ENCODE assay signal across 1 cellular context in genomic region chr21:42161401-42161956, GRCh38.
TF ChIP-seq lines count a peak whose summit lies in the region.

No MANE protein-coding gene starts in this region.

TF ChIP-seq in HepG2, 621 proteins besides CTCF, POLR2A, EP300 and RAD21 (continued from another document):
- TF ChIP-seq NONO (IDR thresholded peaks at IDR 0.05) (no peak), NONO (CRISPR knock-in tag; conservative IDR thresholded peaks at IDR 0.05) (no peak), ZNF253 (CRISPR knock-in tag; IDR thresholded peaks at IDR 0.05; ENCODE audit: borderline replicate concordance) (no peak), REPIN1 (CRISPR knock-in tag; IDR thresholded peaks at IDR 0.05; ENCODE audit: borderline replicate concordance, low read depth) (no peak), SATB2 (CRISPR knock-in tag; IDR thresholded peaks at IDR 0.05) (no peak), ZNF652 (CRISPR knock-in tag; IDR thresholded peaks at IDR 0.05; ENCODE audit: borderline replicate concordance, low read depth) (no peak), FOXC1 (CRISPR knock-in tag; IDR thresholded peaks at IDR 0.05; ENCODE audit: borderline replicate concordance) (no peak), LCORL (IDR thresholded peaks at IDR 0.05) (0 out of 2 replicates have a peak, but pooled peaks have one; percentile 29), LCORL (CRISPR knock-in tag; IDR thresholded peaks at IDR 0.05) (no peak), ZNF781 (CRISPR knock-in tag; IDR thresholded peaks at IDR 0.05; ENCODE audit: borderline replicate concordance, not compliant biosample characterization) (no peak), FOXA1 (IDR thresholded peaks at IDR 0.05) (peak; percentile 22; the same call in 1 of the 2 replicates), FOXA1 (CRISPR knock-in tag; IDR thresholded peaks at IDR 0.05) (no peak), NR0B2 (CRISPR knock-in tag; IDR thresholded peaks at IDR 0.05) (no peak), MXI1 (IDR thresholded peaks at IDR 0.05; ENCODE audit: borderline replicate concordance, low read depth, low read length) (no peak)
